22 cellular contexts compared by ENCODE assay signal in the genomic region with DNA sequence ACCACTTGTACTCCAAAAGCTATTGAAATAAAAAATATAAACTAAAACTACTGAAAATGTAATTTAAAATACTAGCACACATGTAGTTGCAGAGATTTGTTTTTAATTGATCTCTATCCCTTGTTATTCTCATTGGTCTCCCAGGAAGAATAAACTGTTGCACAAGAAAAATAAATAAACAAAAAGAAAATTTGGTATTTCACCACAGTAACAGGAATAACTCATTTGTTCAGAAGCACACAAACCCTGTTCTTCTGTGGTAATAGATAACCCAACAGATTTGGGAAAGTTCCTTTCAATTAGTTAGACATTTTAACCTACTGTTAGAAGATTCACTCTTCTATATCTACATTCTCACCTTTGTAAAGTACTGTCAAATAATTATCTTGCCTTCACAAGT.
DNase-seq lines count a peak whose midpoint lies in the region; ATAC-seq, FAIRE-seq and TF ChIP-seq lines count a peak whose summit lies in the region.
"Had no signal": no experiment of that assay in that cellular context is flagged by ENCODE, and none has a peak within 500 bp of the region (broad histone marks: within the 10 kb centered on the region; RNA-seq: fewer than 3 reads in every experiment).

No MANE protein-coding gene starts in this region.

- BruUV-seq in HepG2 (replicated peaks; lab: Mats Ljungman, UMichigan), result no TSS peak

- H4K20me1 ChIP-seq in HepG2 (ENCODE audit: insufficient read depth, low read length) (no peaks in the 10 kb centered on the region), astrocyte (ENCODE audit: insufficient read depth, low read length) (no peaks in the 10 kb centered on the region)
- H4K20me1 ChIP-seq: BLaER1 had no signal

- H3K4me1 ChIP-seq in right lobe of liver, result peaks cover 0 to 6% (median 0%) of the 10 kb centered on the region in 4 donors
- no peaks in the 10 kb centered on the region for H3K4me1 ChIP-seq in HepG2 (ENCODE audit: insufficient read depth, low read length)
- H3K4me1 ChIP-seq in astrocyte (ENCODE audit: insufficient read depth, low read length), result no peaks in the 10 kb centered on the region
- H3K4me1 ChIP-seq in kidney (ENCODE audit: control insufficient read depth in 1 of 2, insufficient read depth in 1 of 2, low read depth in 1 of 2, low read length in 2 of 2), result no peaks in the 10 kb centered on the region
- H3K4me1 ChIP-seq: BE2C, BLaER1 had no signal

- H3K9ac ChIP-seq in HepG2 (ENCODE audit: insufficient read depth, low read depth, low read length) (no peak overlapping the region), astrocyte (ENCODE audit: low read length) (no peak overlapping the region), kidney (ENCODE audit: low read length in 2 of 2) (no peak overlapping the region)
- H3K9ac ChIP-seq: BLaER1 had no signal

- H2AFZ ChIP-seq in HepG2 (ENCODE audit: low read length), result no peak overlapping the region
- H2AFZ ChIP-seq in astrocyte (ENCODE audit: low read depth, low read length), result no peak overlapping the region

- FAIRE-seq in HepG2 (lab: Jason Lieb, UNC), result no peak
- peak; percentile 45 for FAIRE-seq in astrocyte (lab: Jason Lieb, UNC)
- peak; percentile 8 for FAIRE-seq in kidney (lab: Jason Lieb, UNC)
- FAIRE-seq: G401.6, GM12891, GM19239 had no signal

- TF ChIP-seq POLR2A in right lobe of liver (IDR thresholded peaks at IDR 0.05), result no peak
- TF ChIP-seq POLR2A in HepG2 (IDR thresholded peaks at IDR 0.05; ENCODE audit: insufficient read depth in 1 of 2, low read depth in 2 of 2, low read length in 2 of 2), result no peak

- DNase-seq in right lobe of liver, result no peak
- no peak for DNase-seq in HepG2 (ENCODE audit: low spot score)
- DNase-seq in astrocyte (ENCODE audit: low read depth), result no peak
- DNase-seq in kidney, result no peak
- DNase-seq in activated CD4-positive, alpha-beta T cell treated with anti-CD3 and anti-CD28 coated beads, Interleukin-2, amount 10 ng/mL, durations not matched to agents 7 days and 5 days, result no peak
- DNase-seq: ACHN; BE2C; C1 segment of cervical spinal cord; CD4-positive, alpha-beta memory T cell; CD4-positive, CD25-positive, alpha-beta regulatory T cell; CD8-positive, alpha-beta memory T cell; COR-L47; DMS79 treated with DMSO at 0.1 percent for 48 hours; GF-D8 had no signal

- no peaks in the 10 kb centered on the region for H3K9me3 ChIP-seq in right lobe of liver
- H3K9me3 ChIP-seq in HepG2 (ENCODE audit: low read length), result no peaks in the 10 kb centered on the region
- no peaks in the 10 kb centered on the region for H3K9me3 ChIP-seq in astrocyte (ENCODE audit: insufficient read depth, low read depth, low read length)
- no peaks in the 10 kb centered on the region for H3K9me3 ChIP-seq in kidney (ENCODE audit: control insufficient read depth in 1 of 2, low read length in 2 of 2)
- H3K9me3 ChIP-seq: BE2C had no signal

- CTCF ChIA-PET in HepG2 (lab: Yijun Ruan, JAX; ENCODE audit: low intra/inter-chr PET ratio, low total read pairs), result no interaction called here
- CTCF ChIA-PET in activated CD4-positive, alpha-beta T cell treated with anti-CD3 and anti-CD28 coated beads, Interleukin-2, amount 10 ng/mL, durations not matched to agents 7 days and 5 days (lab: Charles Lee), result no interaction called here

- TF ChIP-seq CTCF in right lobe of liver (IDR thresholded peaks at IDR 0.05) (no peak), HepG2 (CRISPR knock-in tag; IDR thresholded peaks at IDR 0.05) (no peak), astrocyte (IDR thresholded peaks at IDR 0.05; ENCODE audit: insufficient read depth, low read depth, low read length) (no peak), kidney (IDR thresholded peaks at IDR 0.05; ENCODE audit: borderline replicate concordance, extremely low read depth, insufficient read depth) (no peak)

- intact Hi-C loops in right lobe of liver (cut with DNase I) (no loop called here), HepG2 (cut with micrococcal nuclease; ENCODE audit: unreplicated experiment) (no loop called here), kidney (cut with DNase I) (no loop called here)

- no peaks in the 10 kb centered on the region for H3K36me3 Mint-ChIP-seq in astrocyte (ENCODE audit: low read depth, unreplicated experiment)
- H3K36me3 Mint-ChIP-seq in activated CD4-positive, alpha-beta T cell treated with anti-CD3 and anti-CD28 coated beads, Interleukin-2, amount 10 ng/mL, durations not matched to agents 7 days and 5 days (ENCODE audit: low read depth), result no peaks in the 10 kb centered on the region
- H3K36me3 Mint-ChIP-seq: CD14-positive monocyte; CD4-positive, alpha-beta memory T cell; CD4-positive, CD25-positive, alpha-beta regulatory T cell; CD8-positive, alpha-beta memory T cell had no signal

- in situ Hi-C loops in HepG2 (cut with HindIII; ENCODE audit: extremely low pct_ligation_motif_present, low pct_unique_long_range_greater_than_20kb), result no loop called here

- H3K27ac ChIP-seq in right lobe of liver (peak overlapping the region in 1 of 3 donors; percentile 0), HepG2 (ENCODE audit: extremely low read length, insufficient read depth, low read length) (no peak overlapping the region), astrocyte (ENCODE audit: low read depth, low read length) (no peak overlapping the region), kidney (ENCODE audit: low read depth in 2 of 2, low read length in 2 of 2) (no peak overlapping the region)
- H3K27ac ChIP-seq: 22Rv1, BLaER1 had no signal

- ATAC-seq in right lobe of liver (peak; percentile 37 to 90 (median 62)), HepG2 (no peak), HG03196 (IDR thresholded peaks at IDR 0.05; ENCODE audit: unreplicated experiment) (no peak), GM19455 (IDR thresholded peaks at IDR 0.05; ENCODE audit: unreplicated experiment) (no peak)

- H3K27me3 ChIP-seq in right lobe of liver (no peaks in the 10 kb centered on the region), HepG2 (ENCODE audit: control insufficient read depth in 1 of 2, insufficient read depth in 2 of 2, low read length in 2 of 2) (no peaks in the 10 kb centered on the region), astrocyte (ENCODE audit: insufficient read depth, low read length) (no peaks in the 10 kb centered on the region)
- H3K27me3 ChIP-seq: BE2C had no signal

- no peak overlapping the region for H3K27ac Mint-ChIP-seq in astrocyte (ENCODE audit: unreplicated experiment)
- H3K27ac Mint-ChIP-seq in activated CD4-positive, alpha-beta T cell treated with anti-CD3 and anti-CD28 coated beads, Interleukin-2, amount 10 ng/mL, durations not matched to agents 7 days and 5 days, result no peak overlapping the region
- H3K27ac Mint-ChIP-seq: CD14-positive monocyte; CD4-positive, alpha-beta memory T cell; CD4-positive, CD25-positive, alpha-beta regulatory T cell; CD8-positive, alpha-beta memory T cell had no signal

- H3K4me1 Mint-ChIP-seq in astrocyte (ENCODE audit: low read depth, unreplicated experiment), result no peaks in the 10 kb centered on the region
- no peaks in the 10 kb centered on the region for H3K4me1 Mint-ChIP-seq in activated CD4-positive, alpha-beta T cell treated with anti-CD3 and anti-CD28 coated beads, Interleukin-2, amount 10 ng/mL, durations not matched to agents 7 days and 5 days
- H3K4me1 Mint-ChIP-seq: CD14-positive monocyte; CD4-positive, alpha-beta memory T cell; CD4-positive, CD25-positive, alpha-beta regulatory T cell; CD8-positive, alpha-beta memory T cell had no signal

- TF ChIP-seq EP300 in HepG2 (IDR thresholded peaks at IDR 0.05; ENCODE audit: low read depth in 2 of 2, low read length in 2 of 2) (no peak), HepG2 (CRISPR knock-in tag; IDR thresholded peaks at IDR 0.05; ENCODE audit: borderline replicate concordance) (no peak)

- POLR2A ChIA-PET in HepG2 (lab: Yijun Ruan, JAX), result no interaction called here
- POLR2A ChIA-PET in activated CD4-positive, alpha-beta T cell treated with anti-CD3 and anti-CD28 coated beads, Interleukin-2, amount 10 ng/mL, durations not matched to agents 7 days and 5 days (lab: Charles Lee), result no interaction called here

- no peak overlapping the region for H3K4me3 Mint-ChIP-seq in astrocyte (ENCODE audit: unreplicated experiment)
- H3K4me3 Mint-ChIP-seq in activated CD4-positive, alpha-beta T cell treated with anti-CD3 and anti-CD28 coated beads, Interleukin-2, amount 10 ng/mL, durations not matched to agents 7 days and 5 days, result no peak overlapping the region
- H3K4me3 Mint-ChIP-seq: CD14-positive monocyte; CD4-positive, alpha-beta memory T cell; CD4-positive, CD25-positive, alpha-beta regulatory T cell; CD8-positive, alpha-beta memory T cell had no signal

- TF ChIP-seq RAD21 in HepG2 (CRISPR knock-in tag; IDR thresholded peaks at IDR 0.05), result no peak

- no peaks in the 10 kb centered on the region for H3K27me3 Mint-ChIP-seq in astrocyte (ENCODE audit: low read depth, unreplicated experiment)
- no peaks in the 10 kb centered on the region for H3K27me3 Mint-ChIP-seq in activated CD4-positive, alpha-beta T cell treated with anti-CD3 and anti-CD28 coated beads, Interleukin-2, amount 10 ng/mL, durations not matched to agents 7 days and 5 days
- H3K27me3 Mint-ChIP-seq: CD4-positive, alpha-beta memory T cell had no signal

- no peak overlapping the region for H3K4me3 ChIP-seq in right lobe of liver
- no peak overlapping the region for H3K4me3 ChIP-seq in HepG2 (replicated peaks in 1 of 3; ENCODE audit: insufficient read depth in 1 of 3, low read depth in 2 of 3, low read length in 3 of 3)
- H3K4me3 ChIP-seq in astrocyte (ENCODE audit: insufficient read depth, low read depth, low read length), result no peak overlapping the region
- no peak overlapping the region for H3K4me3 ChIP-seq in kidney (ENCODE audit: low read length in 2 of 2)
- H3K4me3 ChIP-seq: BLaER1 had no signal

- H3K4me2 ChIP-seq in HepG2 (ENCODE audit: low read depth, low read length) (no peak overlapping the region), astrocyte (ENCODE audit: low read length) (no peak overlapping the region)
- H3K4me2 ChIP-seq: BLaER1 had no signal

- no peaks in the 10 kb centered on the region for H3K9me3 Mint-ChIP-seq in astrocyte (ENCODE audit: unreplicated experiment)
- no peaks in the 10 kb centered on the region for H3K9me3 Mint-ChIP-seq in activated CD4-positive, alpha-beta T cell treated with anti-CD3 and anti-CD28 coated beads, Interleukin-2, amount 10 ng/mL, durations not matched to agents 7 days and 5 days

- H3K36me3 ChIP-seq in right lobe of liver (no peaks in the 10 kb centered on the region), HepG2 (replicated peaks in 1 of 2; ENCODE audit: control insufficient read depth in 1 of 2, insufficient read depth in 2 of 2, low read length in 2 of 2) (no peaks in the 10 kb centered on the region), astrocyte (ENCODE audit: insufficient read depth, low read length) (no peaks in the 10 kb centered on the region), kidney (ENCODE audit: control insufficient read depth in 1 of 2, insufficient read depth in 2 of 2, low read length in 2 of 2) (no peaks in the 10 kb centered on the region)
- H3K36me3 ChIP-seq: BE2C, BLaER1 had no signal

- H3K79me2 ChIP-seq in HepG2 (ENCODE audit: insufficient read depth, low read length) (no peaks in the 10 kb centered on the region), astrocyte (ENCODE audit: insufficient read depth, low read length) (no peaks in the 10 kb centered on the region)

TF ChIP-seq in HepG2, 621 proteins besides CTCF, POLR2A, EP300 and RAD21 (continues in another document):
- TF ChIP-seq POGZ (CRISPR knock-in tag; IDR thresholded peaks at IDR 0.05), result no peak
- no peak for TF ChIP-seq KLF9 (CRISPR knock-in tag; IDR thresholded peaks at IDR 0.05; ENCODE audit: low read depth)
- TF ChIP-seq ZNF441 (CRISPR knock-in tag; IDR thresholded peaks at IDR 0.05; ENCODE audit: borderline replicate concordance), result no peak

Comparison
In these comparisons a context has a peak if more than half of its experiments do, and no peak if none do; other contexts are left out.
1. ATAC-seq: peak in right lobe of liver (4 of 4); none in HepG2 (single experiment), HG03196 (single experiment) and GM19455 (single experiment).